In genomic region chr19:13978721-13979191, GRCh38 we compare ENCODE assay signal across 9 cellular contexts. TPM values are rescaled to one million over a fixed set of nuclear protein-coding genes. Genes with fewer than 3 reads are reported as not detected.
A peak's percentile ranks its signal among the peaks of the same experiment; 100 is the strongest.
DNase-seq lines count a peak whose midpoint lies in the region; ATAC-seq and TF ChIP-seq lines count a peak whose summit lies in the region.
"Had no signal": no experiment of that assay in that cellular context is flagged by ENCODE, and none has a peak within 500 bp of the region (broad histone marks: within the 10 kb centered on the region; RNA-seq: fewer than 3 reads in every experiment).

No MANE protein-coding gene starts in this region.

- intact Hi-C loops in mucosa of descending colon (cut with DNase I, micrococcal nuclease): no loop called here

- H3K4me3 ChIP-seq in CD4-positive, CD25-positive, alpha-beta regulatory T cell (ENCODE audit: low read depth, low read length): no peak overlapping the region
- H3K4me3 ChIP-seq in mucosa of descending colon: no peak overlapping the region

- no peak for TF ChIP-seq CTCF in mucosa of descending colon (IDR thresholded peaks at IDR 0.05)

- H3K27me3 ChIP-seq in CD4-positive, CD25-positive, alpha-beta regulatory T cell (ENCODE audit: control insufficient read depth, insufficient read depth, low read length): no peaks in the 10 kb centered on the region

- no peak for DNase-seq in CD4-positive, CD25-positive, alpha-beta regulatory T cell
- DNase-seq in astrocyte of the hippocampus (ENCODE audit: low read depth, low spot score) (peak; percentile 41), mucosa of descending colon (no peak), HCEC 1CT (no peak), DMS79 treated with DMSO at 0.1 percent for 48 hours (lab: John Stamatoyannopoulos, UW) (no peak)
- DNase-seq: cerebellar nuclear complex, DMS79, RPMI8226 had no signal

- H3K9me3 Mint-ChIP-seq in CD4-positive, CD25-positive, alpha-beta regulatory T cell: no peaks in the 10 kb centered on the region

- H3K27ac Mint-ChIP-seq in CD4-positive, CD25-positive, alpha-beta regulatory T cell: no peak overlapping the region

- ATAC-seq in CD4-positive, CD25-positive, alpha-beta regulatory T cell (ENCODE audit: low read depth in 2 of 2): peak in 1 of 2 donors; percentile 21
- ATAC-seq in mucosa of descending colon: peak; percentile 51
- no peak for ATAC-seq in GM19467 (IDR thresholded peaks at IDR 0.05; ENCODE audit: unreplicated experiment)

- H3K4me1 Mint-ChIP-seq in CD4-positive, CD25-positive, alpha-beta regulatory T cell: peaks cover 0 to 46% (median 11%) of the 10 kb centered on the region in 4 donors

- peaks cover 11% of the 10 kb centered on the region for H3K36me3 Mint-ChIP-seq in CD4-positive, CD25-positive, alpha-beta regulatory T cell

- H3K27me3 Mint-ChIP-seq in CD4-positive, CD25-positive, alpha-beta regulatory T cell: no peaks in the 10 kb centered on the region

- no peaks in the 10 kb centered on the region for H3K9me3 ChIP-seq in CD4-positive, CD25-positive, alpha-beta regulatory T cell (ENCODE audit: control insufficient read depth in 2 of 2, low read length in 2 of 2)
- no peaks in the 10 kb centered on the region for H3K9me3 ChIP-seq in mucosa of descending colon

- no peak overlapping the region for H3K4me3 Mint-ChIP-seq in CD4-positive, CD25-positive, alpha-beta regulatory T cell

- H3K36me3 ChIP-seq in CD4-positive, CD25-positive, alpha-beta regulatory T cell (ENCODE audit: control insufficient read depth, insufficient read depth, low read length): no peaks in the 10 kb centered on the region
- no peaks in the 10 kb centered on the region for H3K36me3 ChIP-seq in mucosa of descending colon (ENCODE audit: low read depth)

- H3K4me1 ChIP-seq in CD4-positive, CD25-positive, alpha-beta regulatory T cell (ENCODE audit: control insufficient read depth, insufficient read depth, low read length, poor library complexity, severe bottlenecking): peaks cover 35% of the 10 kb centered on the region
- peaks cover 7% of the 10 kb centered on the region for H3K4me1 ChIP-seq in mucosa of descending colon (ENCODE audit: low read depth)

- peak overlapping the region; percentile 33 for H3K27ac ChIP-seq in CD4-positive, CD25-positive, alpha-beta regulatory T cell (ENCODE audit: insufficient read depth, low read length, poor library complexity, severe bottlenecking)

RNA-seq across cellular contexts. Expression of gene DCAF15, which starts 26.4 kb away (rescaled TPM):
- total RNA-seq in CD4-positive, CD25-positive, alpha-beta regulatory T cell: 82.9 TPM
- polyA plus RNA-seq in CD4-positive, CD25-positive, alpha-beta regulatory T cell: 1 to 10 TPM; 5.3 to 7.5 (median 5.9) TPM
- total RNA-seq in mucosa of descending colon: 10 to 100 TPM; 26.4 to 35.2 (median 34.7) TPM

RNA-seq across cellular contexts. Expression of gene RFX1, which starts 27.4 kb away (rescaled TPM):
- 23.2 TPM for total RNA-seq in CD4-positive, CD25-positive, alpha-beta regulatory T cell
- polyA plus RNA-seq in CD4-positive, CD25-positive, alpha-beta regulatory T cell: 1 to 10 TPM in 2 of 4 donors, under 1 TPM in 2; 0.48 to 1.6 (median 0.83) TPM
- total RNA-seq in mucosa of descending colon: 10 to 100 TPM; 15.8 to 17.9 (median 17.1) TPM

RNA-seq across cellular contexts. Expression of gene PODNL1, which starts 40.5 kb away (rescaled TPM):
- total RNA-seq in CD4-positive, CD25-positive, alpha-beta regulatory T cell: not detected
- polyA plus RNA-seq in CD4-positive, CD25-positive, alpha-beta regulatory T cell: under 1 TPM in 1 of 4 donors, not detected in 3; 0.52 TPM
- 1 to 10 TPM; 1.7 to 3.4 (median 2.9) TPM for total RNA-seq in mucosa of descending colon

RNA-seq across cellular contexts. Expression of gene RLN3, which starts 49.2 kb away (rescaled TPM):
- not detected for total RNA-seq in CD4-positive, CD25-positive, alpha-beta regulatory T cell
- polyA plus RNA-seq in CD4-positive, CD25-positive, alpha-beta regulatory T cell: under 1 TPM in 1 of 4 donors, not detected in 3; 0.55 TPM
- total RNA-seq in mucosa of descending colon: not detected

RNA-seq across cellular contexts. Expression of gene IL27RA, which starts 52.8 kb away (rescaled TPM):
- total RNA-seq in CD4-positive, CD25-positive, alpha-beta regulatory T cell: 51.9 TPM
- 10 to 100 TPM; 71.2 to 78.4 (median 74.6) TPM for polyA plus RNA-seq in CD4-positive, CD25-positive, alpha-beta regulatory T cell
- total RNA-seq in mucosa of descending colon: 1 to 10 TPM; 2.0 to 3.1 (median 2.6) TPM
